24 cellular contexts compared by ENCODE assay signal in the genomic region with DNA sequence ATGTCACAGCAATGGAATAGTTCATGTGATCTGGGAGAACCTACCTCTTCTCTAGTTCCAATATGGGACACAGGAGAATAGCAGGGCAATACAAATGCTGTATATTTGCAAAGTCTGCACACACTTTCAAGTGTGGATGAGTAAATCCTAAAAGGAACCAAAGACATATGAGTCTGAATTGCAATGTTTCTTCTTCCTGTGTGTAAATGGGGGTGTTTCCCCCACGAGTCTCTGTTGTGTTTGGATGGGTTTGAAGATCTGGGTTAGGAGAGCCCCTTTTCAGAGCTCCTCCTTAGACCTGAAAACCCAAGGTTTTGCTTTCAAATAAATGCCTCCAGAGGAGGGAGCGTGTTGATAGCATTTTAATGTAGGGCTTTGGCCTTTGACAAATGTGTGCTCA. TPM values are rescaled to one million over a fixed set of nuclear protein-coding genes. Genes with fewer than 3 reads are reported as not detected.
A peak's percentile ranks its signal among the peaks of the same experiment; 100 is the strongest.
DNase-seq lines count a peak whose midpoint lies in the region; ATAC-seq and TF ChIP-seq lines count a peak whose summit lies in the region.
"Had no signal": no experiment of that assay in that cellular context is flagged by ENCODE, and none has a peak within 500 bp of the region (broad histone marks: within the 10 kb centered on the region; RNA-seq: fewer than 3 reads in every experiment).

No MANE protein-coding gene starts in this region.

- peak; percentile 38 to 59 for ATAC-seq in naive B cell (ENCODE audit: low read depth in 2 of 2)
- ATAC-seq in activated CD8-positive, alpha-beta memory T cell treated with anti-CD3 and anti-CD28 coated beads, Interleukin-2, amount 10 ng/mL, durations not matched to agents 7 days and 5 days: no peak

- no peaks in the 10 kb centered on the region for H3K27me3 Mint-ChIP-seq in naive B cell
- no peaks in the 10 kb centered on the region for H3K27me3 Mint-ChIP-seq in activated CD8-positive, alpha-beta memory T cell treated with anti-CD3 and anti-CD28 coated beads, Interleukin-2, amount 10 ng/mL, durations not matched to agents 7 days and 5 days

- H3K4me1 Mint-ChIP-seq in naive B cell: peaks cover 55 to 70% (median 66%) of the 10 kb centered on the region in 3 donors
- peaks cover 12% of the 10 kb centered on the region for H3K4me1 Mint-ChIP-seq in activated CD8-positive, alpha-beta memory T cell treated with anti-CD3 and anti-CD28 coated beads, Interleukin-2, amount 10 ng/mL, durations not matched to agents 7 days and 5 days

- DNase-seq in SIG-M5 treated with dmso at 0.1 percent for 504 hours (lab: John Stamatoyannopoulos, UW; ENCODE audit: unreplicated experiment) (peak; percentile 56), SIG-M5 (lab: John Stamatoyannopoulos, UW) (no peak), GM10266 (ENCODE audit: extremely low spot score) (peak; percentile 32), MV-4-11 (lab: John Stamatoyannopoulos, UW) (peak; percentile 61), naive B cell (no peak), kidney glomerular epithelial cell (lab: John Stamatoyannopoulos, UW) (no peak), NCI-H2081 treated with DMSO at 0.1 percent for 48 hours (lab: John Stamatoyannopoulos, UW) (no peak)
- DNase-seq in activated CD8-positive, alpha-beta memory T cell treated with anti-CD3 and anti-CD28 coated beads, Interleukin-2, amount 10 ng/mL, durations not matched to agents 7 days and 5 days: no peak
- DNase-seq: 8988T; activated effector memory CD4-positive, alpha-beta T cell treated with anti-CD3 and anti-CD28 coated beads, Interleukin-2, amount 50 U/mL, for 16 hours; NCI-H1048; NCI-H2081; NCI-H524 treated with DMSO at 0.1 percent for 48 hours; nephron progenitor cell; psoas muscle; SHP77; small intestine; stimulated activated CD4-positive, alpha-beta T cell treated with anti-CD3 and anti-CD28 coated beads, Interleukin-4, amount 100 ng/mL, for 4 hours; testis had no signal

- H3K27ac Mint-ChIP-seq in naive B cell: peak overlapping the region in 4 of 6 donors; percentile 37 to 75 (median 71)
- H3K27ac Mint-ChIP-seq in activated CD8-positive, alpha-beta memory T cell treated with anti-CD3 and anti-CD28 coated beads, Interleukin-2, amount 10 ng/mL, durations not matched to agents 7 days and 5 days: no peak overlapping the region
- H3K27ac Mint-ChIP-seq: T-helper 1 cell treated with Interleukin-12 subunit alpha and Interleukin-12 subunit beta and Interleukin-4 antibody, amounts not matched to agents 30 μg/mL and 1 μg/mL, for 36 hours; WTC11 had no signal

- CTCF ChIA-PET in activated CD8-positive, alpha-beta memory T cell treated with anti-CD3 and anti-CD28 coated beads, Interleukin-2, amount 10 ng/mL, durations not matched to agents 7 days and 5 days (lab: Charles Lee): interaction anchor here (0.9 kb wide), 1 partner anchor 19 kb away, joined by 4 read pairs; no protein-coding TSS in a partner anchor

- no peaks in the 10 kb centered on the region for H3K9me3 Mint-ChIP-seq in naive B cell
- no peaks in the 10 kb centered on the region for H3K9me3 Mint-ChIP-seq in activated CD8-positive, alpha-beta memory T cell treated with anti-CD3 and anti-CD28 coated beads, Interleukin-2, amount 10 ng/mL, durations not matched to agents 7 days and 5 days (ENCODE audit: low read depth)
- H3K9me3 Mint-ChIP-seq: T-helper 1 cell treated with Interleukin-12 subunit alpha and Interleukin-12 subunit beta and Interleukin-4 antibody, amounts not matched to agents 30 μg/mL and 1 μg/mL, for 36 hours had no signal

- no peak for TF ChIP-seq CTCF in GM10266 (IDR thresholded peaks at IDR 0.05; ENCODE audit: control insufficient read depth, insufficient read depth, low read depth, missing control alignments)

- peak overlapping the region in 6 of 8 donors; percentile 42 to 73 (median 51) for H3K4me3 Mint-ChIP-seq in naive B cell
- no peak overlapping the region for H3K4me3 Mint-ChIP-seq in activated CD8-positive, alpha-beta memory T cell treated with anti-CD3 and anti-CD28 coated beads, Interleukin-2, amount 10 ng/mL, durations not matched to agents 7 days and 5 days
- H3K4me3 Mint-ChIP-seq: nephron progenitor cell; T-helper 1 cell treated with Interleukin-12 subunit alpha and Interleukin-12 subunit beta and Interleukin-4 antibody, amounts not matched to agents 30 μg/mL and 1 μg/mL, for 36 hours; WTC11 had no signal

- H3K36me3 Mint-ChIP-seq in naive B cell: peaks cover 14 to 24% of the 10 kb centered on the region in 2 donors
- no peaks in the 10 kb centered on the region for H3K36me3 Mint-ChIP-seq in activated CD8-positive, alpha-beta memory T cell treated with anti-CD3 and anti-CD28 coated beads, Interleukin-2, amount 10 ng/mL, durations not matched to agents 7 days and 5 days

RNA-seq across cellular contexts. Expression of gene SLC46A2, which starts 26.9 kb away (rescaled TPM):
- polyA plus RNA-seq in naive B cell (ENCODE audit: low read depth in 6 of 6): under 1 TPM in 3 of 6 donors, not detected in 3; 0.14 to 0.22 (median 0.21) TPM
- total RNA-seq in activated CD8-positive, alpha-beta memory T cell treated with anti-CD3 and anti-CD28 coated beads, Interleukin-2, amount 10 ng/mL, durations not matched to agents 7 days and 5 days: not detected
- total RNA-seq: astrocyte, H4, psoas muscle, WTC11 had no signal
- polyA plus RNA-seq: BJ had no signal

Comparison
In these comparisons a context has a peak if more than half of its experiments do, and no peak if none do; other contexts are left out.
1. DNase-seq: peak in SIG-M5 treated with dmso at 0.1 percent for 504 hours (single experiment), GM10266 (single experiment) and MV-4-11 (single experiment); none in SIG-M5 (single experiment), naive B cell (single experiment), kidney glomerular epithelial cell (single experiment), activated CD8-positive, alpha-beta memory T cell treated with anti-CD3 and anti-CD28 coated beads, Interleukin-2, amount 10 ng/mL, durations not matched to agents 7 days and 5 days (single experiment) and NCI-H2081 treated with DMSO at 0.1 percent for 48 hours (single experiment).